14 cellular contexts compared by ENCODE assay signal in the genomic region with DNA sequence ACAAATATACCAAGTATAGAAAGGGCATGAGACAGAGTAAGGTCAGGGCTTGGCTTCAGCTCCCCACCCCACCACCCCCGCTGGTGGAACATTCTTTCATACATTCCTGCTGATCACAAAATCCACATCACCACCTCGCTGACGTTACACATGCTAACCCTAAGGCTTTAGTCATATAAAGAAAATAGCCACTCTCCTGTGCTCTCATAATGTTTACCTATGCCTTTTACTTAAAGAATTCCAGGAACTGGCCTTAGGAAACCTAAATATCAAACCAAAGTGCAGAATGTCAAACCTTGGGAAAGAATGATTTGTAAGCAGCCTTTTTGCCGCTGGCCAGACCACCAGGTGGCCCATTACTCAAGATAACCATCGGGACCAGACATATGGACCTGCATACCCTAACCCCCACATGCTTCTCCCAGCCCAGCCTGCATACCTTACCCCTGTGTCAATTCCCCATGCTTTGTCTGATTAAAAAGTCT.
DNase-seq lines count a peak whose midpoint lies in the region; ATAC-seq and TF ChIP-seq lines count a peak whose summit lies in the region.
"Had no signal": no experiment of that assay in that cellular context is flagged by ENCODE, and none has a peak within 500 bp of the region (broad histone marks: within the 10 kb centered on the region; RNA-seq: fewer than 3 reads in every experiment).

No MANE protein-coding gene starts in this region.

- H2AFZ ChIP-seq in ACC112 (ENCODE audit: low read length, unreplicated experiment): peak overlapping the region; percentile 67

- DNase-seq in H7 (peak; percentile 33), astrocyte of the cerebellum (ENCODE audit: low read depth) (peak; percentile 91), islet precursor cell (peak; percentile 91), mesenteric fat pad (ENCODE audit: low spot score) (no peak), CD14-positive monocyte (ENCODE audit: low spot score) (no peak), foreskin melanocyte (no peak)
- DNase-seq: activated CD4-positive, alpha-beta T cell treated with anti-CD3 and anti-CD28 coated beads for 1 hour; activated effector memory CD4-positive, alpha-beta T cell treated with anti-CD3 and anti-CD28 coated beads, Interleukin-2, amount 50 U/mL, for 16 hours; effector memory CD8-positive, alpha-beta T cell; stimulated activated CD4-positive, alpha-beta T cell treated with anti-CD3 and anti-CD28 coated beads, Interleukin-4, amount 100 ng/mL, for 4 hours; transverse colon had no signal

- TF ChIP-seq CTCF in astrocyte of the cerebellum (IDR thresholded peaks at IDR 0.05; ENCODE audit: low read depth, low read length, missing control alignments) (peak; percentile 16), CD14-positive monocyte (IDR thresholded peaks at IDR 0.05) (no peak)

- no peaks in the 10 kb centered on the region for H3K79me2 ChIP-seq in ACC112 (ENCODE audit: control insufficient read depth, insufficient read depth, low read length, unreplicated experiment)

- H3K36me3 Mint-ChIP-seq in CD14-positive monocyte: no peaks in the 10 kb centered on the region

- H3K27ac ChIP-seq in ACC112 (ENCODE audit: low read depth, low read length): peak overlapping the region; percentile 68
- H3K27ac ChIP-seq: BLaER1 treated with 17β-estradiol and CSF1 and Interleukin-3, amounts not matched to agents 10 nM and 100 nM; transverse colon had no signal

- ATAC-seq in HG03039 (IDR thresholded peaks at IDR 0.05; ENCODE audit: unreplicated experiment): no peak
- ATAC-seq: effector memory CD8-positive, alpha-beta T cell had no signal

- H3K4me3 ChIP-seq in ACC112 (ENCODE audit: low read depth, low read length) (peak overlapping the region; percentile 9; the same call in 1 of the 2 replicates), H7 (ENCODE audit: insufficient read depth, low read depth, low read length) (no peak overlapping the region), astrocyte of the cerebellum (ENCODE audit: low read depth, low read length) (no peak overlapping the region)
- H3K4me3 ChIP-seq: BLaER1 treated with 17β-estradiol and CSF1 and Interleukin-3, amounts not matched to agents 10 nM and 100 nM; transverse colon had no signal

- intact Hi-C loops in CD14-positive monocyte (cut with micrococcal nuclease): no loop called here

- H3K27me3 ChIP-seq in ACC112 (ENCODE audit: insufficient read depth, low read length): no peaks in the 10 kb centered on the region
- H3K27me3 ChIP-seq in H7 (ENCODE audit: control insufficient read depth, insufficient read depth, low read length): no peaks in the 10 kb centered on the region
- H3K27me3 ChIP-seq: BLaER1 treated with 17β-estradiol and CSF1 and Interleukin-3, amounts not matched to agents 10 nM and 100 nM; transverse colon had no signal

- H3K4me1 Mint-ChIP-seq in CD14-positive monocyte: peaks cover 3% of the 10 kb centered on the region

- peaks cover under 1 to 9% (median 6%) of the 10 kb centered on the region in 7 donors for H3K9me3 Mint-ChIP-seq in CD14-positive monocyte

- no peak overlapping the region for H3K27ac Mint-ChIP-seq in CD14-positive monocyte

- peaks cover 0 to 4% (median 3%) of the 10 kb centered on the region in 3 donors for H3K27me3 Mint-ChIP-seq in CD14-positive monocyte (ENCODE audit: low read depth in 3 of 3)
- H3K27me3 Mint-ChIP-seq: effector memory CD8-positive, alpha-beta T cell had no signal

- H3K4me1 ChIP-seq in ACC112 (ENCODE audit: control insufficient read depth, insufficient read depth, low read length, unreplicated experiment): peaks cover 8% of the 10 kb centered on the region
- H3K4me1 ChIP-seq: BLaER1 treated with 17β-estradiol and CSF1 and Interleukin-3, amounts not matched to agents 10 nM and 100 nM; transverse colon had no signal

- H3K36me3 ChIP-seq in ACC112 (ENCODE audit: insufficient read depth, low read length): no peaks in the 10 kb centered on the region
- no peaks in the 10 kb centered on the region for H3K36me3 ChIP-seq in H7 (replicated peaks; ENCODE audit: control insufficient read depth, insufficient read depth, low read length)
- H3K36me3 ChIP-seq: BLaER1 treated with 17β-estradiol and CSF1 and Interleukin-3, amounts not matched to agents 10 nM and 100 nM; transverse colon had no signal

- no peak overlapping the region for H3K4me3 Mint-ChIP-seq in CD14-positive monocyte
- H3K4me3 Mint-ChIP-seq: effector memory CD8-positive, alpha-beta T cell had no signal

- in situ Hi-C loops in astrocyte of the cerebellum (cut with HindIII; ENCODE audit: low sequenced_read_pairs): no loop called here

Comparison
In these comparisons a context has a peak if more than half of its experiments do, and no peak if none do; other contexts are left out.
1. DNase-seq: peak in H7 (single experiment), astrocyte of the cerebellum (single experiment) and islet precursor cell (single experiment); none in mesenteric fat pad (single experiment), CD14-positive monocyte (single experiment) and foreskin melanocyte (single experiment).